In the genomic region with DNA sequence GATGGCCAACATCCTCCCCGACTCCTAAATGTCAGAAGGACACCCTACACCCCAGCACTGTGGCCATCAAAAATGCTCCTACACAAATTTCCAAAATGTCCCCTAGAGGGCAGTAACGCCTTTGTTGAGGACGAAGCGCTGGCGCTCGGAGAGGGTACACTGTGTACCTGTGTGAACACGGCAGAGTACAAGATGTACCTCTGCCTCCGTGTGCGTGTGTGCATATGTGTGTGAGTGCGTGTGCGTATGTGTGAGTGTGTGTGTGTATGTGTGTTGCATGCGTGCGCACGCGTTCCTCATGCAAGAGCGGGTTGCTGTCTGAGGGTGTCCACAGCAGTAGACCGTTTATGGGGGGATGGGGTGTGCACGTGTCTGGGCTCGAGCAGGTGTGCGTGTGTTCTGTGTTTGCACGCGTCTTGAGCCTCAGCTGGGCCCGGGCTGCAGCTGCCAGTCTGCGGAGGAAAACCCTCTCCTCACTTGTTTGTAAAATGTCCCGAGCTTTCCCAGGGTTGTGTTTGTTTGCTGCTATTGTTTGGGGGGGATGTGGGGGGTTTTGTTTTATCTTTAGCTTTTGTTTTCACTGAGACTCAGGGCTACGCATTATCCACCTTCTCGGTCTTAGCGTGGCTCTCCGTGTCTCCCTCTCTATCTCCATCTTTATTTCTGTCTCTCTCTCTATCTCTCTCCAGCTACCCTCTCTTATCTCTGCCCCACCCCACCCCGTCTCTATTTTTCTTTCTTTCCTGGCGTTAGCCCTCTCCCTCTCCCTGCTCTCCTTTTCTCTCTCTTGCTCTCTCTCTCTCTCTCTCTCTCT, we compare ENCODE assay signal across 8 cellular contexts. TPM values are rescaled to one million over a fixed set of nuclear protein-coding genes. Genes with fewer than 3 reads are reported as not detected.
DNase-seq lines count a peak whose midpoint lies in the region; ATAC-seq and TF ChIP-seq lines count a peak whose summit lies in the region.

No MANE protein-coding gene starts in this region.

- H3K9me3 Mint-ChIP-seq in Calu3 (ENCODE audit: low read depth, unreplicated experiment) = no peaks in the 10 kb centered on the region

- intact Hi-C loops in Calu3 (cut with micrococcal nuclease; ENCODE audit: unreplicated experiment) = loop anchor here (1.0 kb wide), 2 partner anchors 17 to 21 kb away; no protein-coding TSS in a partner anchor

- peak overlapping the region; percentile 54 to 65 for H3K4me3 ChIP-seq in muscle layer of duodenum (ENCODE audit: low read depth in 1 of 2, low read length in 2 of 2)

- no peaks in the 10 kb centered on the region for H3K27me3 ChIP-seq in muscle layer of duodenum (ENCODE audit: low read depth, low read length)

- H3K27ac ChIP-seq in muscle layer of duodenum (ENCODE audit: low read length) = peak overlapping the region; percentile 56
- H3K27ac ChIP-seq in substantia nigra (ENCODE audit: low read depth, low read length, poor library complexity, severe bottlenecking) = peak overlapping the region; percentile 66

- H3K36me3 Mint-ChIP-seq in Calu3 (ENCODE audit: insufficient read depth, unreplicated experiment) = peaks cover 9% of the 10 kb centered on the region

- peak; percentile 39 for TF ChIP-seq CTCF in Calu3 (IDR thresholded peaks at IDR 0.05; ENCODE audit: unreplicated experiment)

- peaks cover 15% of the 10 kb centered on the region for H3K4me1 Mint-ChIP-seq in Calu3 (ENCODE audit: low read depth, unreplicated experiment)

- peak overlapping the region; percentile 65 for H3K4me3 Mint-ChIP-seq in Calu3 (ENCODE audit: low read depth, unreplicated experiment)

- no peaks in the 10 kb centered on the region for H3K9me3 ChIP-seq in muscle layer of duodenum (ENCODE audit: control insufficient read depth in 1 of 2, low read length in 2 of 2)

- ATAC-seq in GM19395 (IDR thresholded peaks at IDR 0.05; ENCODE audit: unreplicated experiment) (peak; percentile 79), HG03469 (IDR thresholded peaks at IDR 0.05; ENCODE audit: unreplicated experiment) (peak; percentile 63)

- H3K27ac Mint-ChIP-seq in Calu3 (ENCODE audit: unreplicated experiment) = peak overlapping the region; percentile 2

- BruUV-seq in Calu3 (replicated peaks; lab: Mats Ljungman, UMichigan) = no TSS peak

- CTCF ChIA-PET in Calu3 (lab: Charles Lee) = interaction anchor here (0.6 kb wide), 1 partner anchor 28 kb away, joined by 3 read pairs; no protein-coding TSS in a partner anchor

- H3K27me3 Mint-ChIP-seq in Calu3 (ENCODE audit: unreplicated experiment) = peaks cover 22% of the 10 kb centered on the region

- DNase-seq in Calu3 (peak; percentile 70), NCI-H774 (lab: John Stamatoyannopoulos, UW) (peak; percentile 68), activated T-cell treated with anti-CD3 and anti-CD28 coated beads for 1 hour (ENCODE audit: low read depth) (peak; percentile 42), erythroblast (lab: John Stamatoyannopoulos, UW) (peak; percentile 64 to 80), substantia nigra (lab: John Stamatoyannopoulos, UW) (peak in 34 of 49 donors; percentile 1 to 76 (median 28))

- TF ChIP-seq POLR2A in erythroblast (IDR thresholded peaks at IDR 0.05; ENCODE audit: low read length) = no peak

- no peaks in the 10 kb centered on the region for H3K4me1 ChIP-seq in muscle layer of duodenum (ENCODE audit: control insufficient read depth in 1 of 2, insufficient read depth in 2 of 2, low read length in 2 of 2)

- no peaks in the 10 kb centered on the region for H3K36me3 ChIP-seq in muscle layer of duodenum (ENCODE audit: control insufficient read depth in 1 of 2, insufficient read depth in 2 of 2, low read length in 2 of 2)

RNA-seq across cellular contexts. Expression of gene TSPYL2, which starts 10.4 kb away (rescaled TPM):
- total RNA-seq in Calu3 (2022) = 18.8 and 19.9 TPM in 2 replicates

RNA-seq across cellular contexts. Expression of gene KANTR, which starts 22.1 kb away (rescaled TPM):
- 14.5 and 18.2 TPM in 2 replicates for total RNA-seq in Calu3 (2022)

RNA-seq across cellular contexts. Expression of gene GPR173, which starts 23.2 kb away (rescaled TPM):
- total RNA-seq in Calu3 (2022) = 0.68 and 0.78 TPM in 2 replicates

Comparison
In these comparisons a context has a peak if more than half of its experiments do, and no peak if none do; other contexts are left out.
1. Peak in every context shown above with its lines: DNase-seq, ATAC-seq, H3K4me3 ChIP-seq and H3K27ac ChIP-seq.